In genomic region chr19:11963566-11964355, GRCh38 we compare ENCODE assay signal across 9 cellular contexts. TPM values are rescaled to one million over a fixed set of nuclear protein-coding genes. Genes with fewer than 3 reads are reported as not detected.
DNase-seq lines count a peak whose midpoint lies in the region; ATAC-seq, FAIRE-seq and TF ChIP-seq lines count a peak whose summit lies in the region.
"Had no signal": no experiment of that assay in that cellular context is flagged by ENCODE, and none has a peak within 500 bp of the region (broad histone marks: within the 10 kb centered on the region; RNA-seq: fewer than 3 reads in every experiment).

No MANE protein-coding gene starts in this region.

- H3K9me1 ChIP-seq in keratinocyte (ENCODE audit: control insufficient read depth, extremely low read depth, insufficient read depth, low read length), result no peaks in the 10 kb centered on the region

- H3K27ac ChIP-seq in caudate nucleus (ENCODE audit: low read depth, low read length) (peak overlapping the region; percentile 98), keratinocyte (ENCODE audit: control insufficient read depth, insufficient read depth, low read length) (no peak overlapping the region)

- no peak overlapping the region for H3K4me2 ChIP-seq in keratinocyte (ENCODE audit: control insufficient read depth, extremely low read depth, insufficient read depth, low read depth, low read length)

- no peaks in the 10 kb centered on the region for H3K27me3 ChIP-seq in keratinocyte (ENCODE audit: control insufficient read depth, extremely low read depth, insufficient read depth, low read length)

- H3K36me3 ChIP-seq in keratinocyte (ENCODE audit: control insufficient read depth in 2 of 2, extremely low read depth in 1 of 2, insufficient read depth in 2 of 2, low read length in 2 of 2), result no peaks in the 10 kb centered on the region

- H3K9me3 Mint-ChIP-seq in activated B cell treated with CpG ODN at 0.5 μM for 24 hours, result peaks cover 2% of the 10 kb centered on the region

- CTCF ChIA-PET in activated B cell treated with CpG ODN at 0.5 μM for 24 hours (lab: Charles Lee), result interaction anchor here (0.6 to 4.0 kb wide), 21 partner anchors 9 to 533 kb away, joined by 3 to 66 read pairs (median 4); partner anchors contain the start of genes ZNF20, ZNF433, ZNF44 and ZNF700

- no peak overlapping the region for H3K9ac ChIP-seq in keratinocyte (ENCODE audit: control insufficient read depth, extremely low read depth, insufficient read depth, low read length)

- H4K20me1 ChIP-seq in keratinocyte (ENCODE audit: control insufficient read depth, extremely low read depth, insufficient read depth, low read length), result no peaks in the 10 kb centered on the region

- no peaks in the 10 kb centered on the region for H3K9me3 ChIP-seq in keratinocyte (ENCODE audit: control insufficient read depth, low read depth, low read length)

- H3K4me3 Mint-ChIP-seq in activated B cell treated with CpG ODN at 0.5 μM for 24 hours, result peak overlapping the region; percentile 93

- TF ChIP-seq CTCF in GM12875 (IDR thresholded peaks at IDR 0.05; ENCODE audit: borderline replicate concordance, insufficient read depth, low read depth, low read length), result peak; percentile 84
- peak; percentile 44 for TF ChIP-seq CTCF in activated B cell treated with CpG ODN at 0.5 μM for 24 hours (IDR thresholded peaks at IDR 0.05)
- peak; percentile 64 to 81 (median 79) for TF ChIP-seq CTCF in keratinocyte (optimal IDR thresholded peaks at IDR 0.05 in 1 of 3, IDR thresholded peaks at IDR 0.05 in 1 of 3, conservative IDR thresholded peaks at IDR 0.05 in 1 of 3; ENCODE audit: extremely low read depth in 1 of 3, insufficient read depth in 2 of 3, low read length in 3 of 3)

- peaks cover 7% of the 10 kb centered on the region for H3K4me1 ChIP-seq in keratinocyte (ENCODE audit: control insufficient read depth, extremely low read depth, insufficient read depth, low read length)

- H3K79me2 ChIP-seq in keratinocyte (ENCODE audit: control insufficient read depth, insufficient read depth, low read length), result no peaks in the 10 kb centered on the region

- POLR2A ChIA-PET in activated B cell treated with CpG ODN at 0.5 μM for 24 hours (lab: Charles Lee), result interaction anchor here (0.8 to 3.8 kb wide), 10 partner anchors 22 to 532 kb away, joined by 3 to 96 read pairs (median 6); partner anchors contain the start of genes ZNF20, ZNF563, ZNF700 and ZNF878

- H3K36me3 Mint-ChIP-seq in activated B cell treated with CpG ODN at 0.5 μM for 24 hours (ENCODE audit: low read depth), result peaks cover 4% of the 10 kb centered on the region

- FAIRE-seq in keratinocyte (lab: Jason Lieb, UNC), result no peak
- FAIRE-seq: islet of Langerhans had no signal

- intact Hi-C loops in activated B cell treated with CpG ODN at 0.5 μM for 24 hours (cut with micrococcal nuclease), result loop anchor here (1.0 kb wide), 6 partner anchors 25 to 331 kb away; partner anchors contain the start of genes ZNF20, ZNF44, ZNF700 and ZNF878

- H3K4me3 ChIP-seq in GM12875 (ENCODE audit: low read depth, low read length), result no peak overlapping the region
- no peak overlapping the region for H3K4me3 ChIP-seq in keratinocyte (ENCODE audit: control insufficient read depth in 2 of 3, extremely low read depth in 1 of 3, insufficient read depth in 2 of 3, low read depth in 1 of 3, low read length in 3 of 3)

- no peaks in the 10 kb centered on the region for H3K27me3 Mint-ChIP-seq in activated B cell treated with CpG ODN at 0.5 μM for 24 hours

- peak overlapping the region; percentile 97 for H3K27ac Mint-ChIP-seq in activated B cell treated with CpG ODN at 0.5 μM for 24 hours

- dilution Hi-C loops in keratinocyte (cut with MboI; ENCODE audit: extremely low pct_ligation_motif_present, low sequenced_read_pairs), result no loop called here

- H2AFZ ChIP-seq in keratinocyte (ENCODE audit: control insufficient read depth, low read length), result no peak overlapping the region

- H3K4me1 Mint-ChIP-seq in activated B cell treated with CpG ODN at 0.5 μM for 24 hours, result peaks cover 24% of the 10 kb centered on the region

- ATAC-seq in activated B cell treated with CpG ODN at 0.5 μM for 24 hours (ENCODE audit: low read depth) (peak; percentile 14), HG02885 (IDR thresholded peaks at IDR 0.05; ENCODE audit: poor library complexity, unreplicated experiment) (no peak), HG02610 (IDR thresholded peaks at IDR 0.05; ENCODE audit: unreplicated experiment) (no peak)

- DNase-seq in NCI-H1930 (lab: John Stamatoyannopoulos, UW) (peak; percentile 48 to 70), activated B cell treated with CpG ODN at 0.5 μM for 24 hours (peak; percentile 65), caudate nucleus (lab: John Stamatoyannopoulos, UW) (peak in 56 of 61 donors; percentile 4 to 80 (median 51)), keratinocyte (ENCODE audit: low read depth, low spot score) (no peak)
- peak; percentile 45 to 66 (median 61) for DNase-seq in stimulated activated CD4-positive, alpha-beta T cell treated with anti-CD3 and anti-CD28 coated beads, Interleukin-12 subunit alpha, Interleukin-12 subunit beta, amount 100 ng/mL, for 48 hours (ENCODE audit: low read depth in 2 of 3, low spot score in 1 of 3)

RNA-seq across cellular contexts. Expression of gene ZNF763, which starts 1.1 kb away (rescaled TPM):
- total RNA-seq in activated B cell treated with CpG ODN at 0.5 μM for 24 hours, result 9.8 and 10.0 TPM in 2 replicates
- 1.2 to 2.3 TPM (median 1.3 TPM) in 3 replicates for polyA plus RNA-seq in keratinocyte
- 2.1 TPM for polyA plus RNA-seq in keratinocyte (2011; ENCODE audit: low read depth)
- 0.81 and 1.7 TPM in 2 replicates for polyA plus RNA-seq in keratinocyte (2011; cell fraction: cytosol; rRNA removed)
- 3.1 and 3.7 TPM in 2 replicates for polyA plus RNA-seq in keratinocyte (2011; cell fraction: nucleus; rRNA removed)
- 1.0 and 1.5 TPM in 2 replicates for polyA plus RNA-seq in keratinocyte (2012; ENCODE audit: low replicate concordance)
- polyA minus RNA-seq in keratinocyte, result 2.3 to 3.4 TPM (median 2.3 TPM) in 3 replicates
- not detected for polyA minus RNA-seq in keratinocyte (2011; cell fraction: cytosol; rRNA and poly(A)+ RNA removed)
- 2.4 and 5.0 TPM in 2 replicates for polyA minus RNA-seq in keratinocyte (2011; cell fraction: nucleus; rRNA and poly(A)+ RNA removed)

RNA-seq across cellular contexts. Expression of gene ZNF700, which starts 38.9 kb away (rescaled TPM):
- 24.5 and 33.1 TPM in 2 replicates for total RNA-seq in activated B cell treated with CpG ODN at 0.5 μM for 24 hours
- 3.8 to 8.5 TPM (median 4.9 TPM) in 3 replicates for polyA plus RNA-seq in keratinocyte
- 2.3 TPM for polyA plus RNA-seq in keratinocyte (2011; ENCODE audit: low read depth)
- 1.6 and 3.8 TPM in 2 replicates for polyA plus RNA-seq in keratinocyte (2011; cell fraction: cytosol; rRNA removed)
- polyA plus RNA-seq in keratinocyte (2011; cell fraction: nucleus; rRNA removed), result 15.7 and 17.3 TPM in 2 replicates
- 3.9 and 6.5 TPM in 2 replicates for polyA plus RNA-seq in keratinocyte (2012; ENCODE audit: low replicate concordance)
- 1.2 to 10.3 TPM (median 3.4 TPM) in 3 replicates for polyA minus RNA-seq in keratinocyte
- polyA minus RNA-seq in keratinocyte (2011; cell fraction: cytosol; rRNA and poly(A)+ RNA removed), result 1.9 TPM
- polyA minus RNA-seq in keratinocyte (2011; cell fraction: nucleus; rRNA and poly(A)+ RNA removed), result 6.0 and 12.5 TPM in 2 replicates
